12 cellular contexts compared by ENCODE assay signal in genomic region chr2:177331446-177331997, GRCh38.
A peak's percentile ranks its signal among the peaks of the same experiment; 100 is the strongest.
DNase-seq lines count a peak whose midpoint lies in the region; ATAC-seq and TF ChIP-seq lines count a peak whose summit lies in the region.
"Had no signal": no experiment of that assay in that cellular context is flagged by ENCODE, and none has a peak within 500 bp of the region (broad histone marks: within the 10 kb centered on the region; RNA-seq: fewer than 3 reads in every experiment).

No MANE protein-coding gene starts in this region.

- DNase-seq in HL-60 (ENCODE audit: low read depth in 1 of 2, low spot score in 1 of 2) (no peak), mesothelial cell of epicardium (ENCODE audit: low spot score in 2 of 2, unreplicated experiment in 2 of 2) (no peak), NCI-H226 (no peak), NCI-H1092 treated with DMSO at 0.1 percent for 48 hours (lab: John Stamatoyannopoulos, UW) (no peak), HFFc6 (no peak), NCI-H2107 treated with DMSO at 0.1 percent for 48 hours (lab: John Stamatoyannopoulos, UW; ENCODE audit: unreplicated experiment) (no peak)
- no peak for DNase-seq in stimulated activated naive B cell treated with anti-CD40 and anti-IgM and Interleukin-4, amounts not matched to agents 10 μg/mL and 1 μg/mL and 100 μg/mL, for 72 hours

- peak overlapping the region; percentile 1 to 83 (median 54) for H3K27ac Mint-ChIP-seq in brain
- peak overlapping the region; percentile 90 for H3K27ac Mint-ChIP-seq in mesothelial cell of epicardium
- peak overlapping the region; percentile 52 for H3K27ac Mint-ChIP-seq in stimulated activated naive B cell treated with anti-CD40 and anti-IgM and Interleukin-4, amounts not matched to agents 10 μg/mL and 1 μg/mL and 100 μg/mL, for 72 hours
- H3K27ac Mint-ChIP-seq in HFFc6, result no peak overlapping the region; the same call in 1 of the 2 replicates
- H3K27ac Mint-ChIP-seq: activated T-cell treated with anti-CD3 and anti-CD28 coated beads, Interleukin-2, amount 50 U/mL, for 72 hours; immature natural killer cell; stimulated activated naive CD8-positive, alpha-beta T cell treated with anti-CD3 and anti-CD28 coated beads, Interleukin-15, amount 100 ng/mL, for 72 hours had no signal

- no peak for ATAC-seq in stimulated activated naive B cell treated with anti-CD40 and anti-IgM and Interleukin-4, amounts not matched to agents 10 μg/mL and 1 μg/mL and 100 μg/mL, for 72 hours (replicated peaks)

- TF ChIP-seq CTCF in HL-60 (IDR thresholded peaks at IDR 0.05; ENCODE audit: insufficient read depth, low read length), result no peak
- TF ChIP-seq CTCF in brain (conservative IDR thresholded peaks at IDR 0.05), result no peak
- no peak for TF ChIP-seq CTCF in mesothelial cell of epicardium (IDR thresholded peaks at IDR 0.05; ENCODE audit: unreplicated experiment)
- no peak for TF ChIP-seq CTCF in HFFc6 (IDR thresholded peaks at IDR 0.05)

- H3K27ac ChIP-seq in HL-60 (replicated peaks), result peak overlapping the region; percentile 68

- H3K27me3 Mint-ChIP-seq in brain (no peaks in the 10 kb centered on the region), mesothelial cell of epicardium (ENCODE audit: low read depth) (no peaks in the 10 kb centered on the region), HFFc6 (ENCODE audit: insufficient read depth) (no peaks in the 10 kb centered on the region)
- H3K27me3 Mint-ChIP-seq in stimulated activated naive B cell treated with anti-CD40 and anti-IgM and Interleukin-4, amounts not matched to agents 10 μg/mL and 1 μg/mL and 100 μg/mL, for 72 hours, result no peaks in the 10 kb centered on the region
- H3K27me3 Mint-ChIP-seq: stimulated activated naive CD8-positive, alpha-beta T cell treated with anti-CD3 and anti-CD28 coated beads, Interleukin-15, amount 100 ng/mL, for 72 hours had no signal

- H3K27me3 ChIP-seq in HL-60 (ENCODE audit: insufficient read depth, poor library complexity, severe bottlenecking), result no peaks in the 10 kb centered on the region
- H3K27me3 ChIP-seq: adrenal gland had no signal

- peaks cover 20% of the 10 kb centered on the region for H3K4me1 Mint-ChIP-seq in brain
- peaks cover 40% of the 10 kb centered on the region for H3K4me1 Mint-ChIP-seq in mesothelial cell of epicardium
- peaks cover 7 to 8% of the 10 kb centered on the region in 2 donors for H3K4me1 Mint-ChIP-seq in stimulated activated naive B cell treated with anti-CD40 and anti-IgM and Interleukin-4, amounts not matched to agents 10 μg/mL and 1 μg/mL and 100 μg/mL, for 72 hours
- peaks cover 46% of the 10 kb centered on the region for H3K4me1 Mint-ChIP-seq in HFFc6 (ENCODE audit: low read depth)

- H3K4me3 ChIP-seq in HL-60 (replicated peaks; ENCODE audit: insufficient read depth, low read length), result no peak overlapping the region
- H3K4me3 ChIP-seq: adrenal gland had no signal

- peak overlapping the region; percentile 6 to 60 (median 46) for H3K4me3 Mint-ChIP-seq in brain
- H3K4me3 Mint-ChIP-seq in mesothelial cell of epicardium, result no peak overlapping the region
- no peak overlapping the region for H3K4me3 Mint-ChIP-seq in stimulated activated naive B cell treated with anti-CD40 and anti-IgM and Interleukin-4, amounts not matched to agents 10 μg/mL and 1 μg/mL and 100 μg/mL, for 72 hours
- H3K4me3 Mint-ChIP-seq in HFFc6, result no peak overlapping the region
- H3K4me3 Mint-ChIP-seq: activated T-cell treated with anti-CD3 and anti-CD28 coated beads, Interleukin-2, amount 50 U/mL, for 72 hours; stimulated activated naive CD8-positive, alpha-beta T cell treated with anti-CD3 and anti-CD28 coated beads, Interleukin-15, amount 100 ng/mL, for 72 hours had no signal

- H3K9me3 Mint-ChIP-seq in brain (no peaks in the 10 kb centered on the region), mesothelial cell of epicardium (no peaks in the 10 kb centered on the region), HFFc6 (no peaks in the 10 kb centered on the region)
- H3K9me3 Mint-ChIP-seq in stimulated activated naive B cell treated with anti-CD40 and anti-IgM and Interleukin-4, amounts not matched to agents 10 μg/mL and 1 μg/mL and 100 μg/mL, for 72 hours, result no peaks in the 10 kb centered on the region
- H3K9me3 Mint-ChIP-seq: activated T-cell treated with anti-CD3 and anti-CD28 coated beads, Interleukin-2, amount 50 U/mL, for 72 hours; immature natural killer cell; stimulated activated naive CD8-positive, alpha-beta T cell treated with anti-CD3 and anti-CD28 coated beads, Interleukin-15, amount 100 ng/mL, for 72 hours had no signal

- H3K36me3 Mint-ChIP-seq in brain, result no peaks in the 10 kb centered on the region
- no peaks in the 10 kb centered on the region for H3K36me3 Mint-ChIP-seq in mesothelial cell of epicardium
- no peaks in the 10 kb centered on the region for H3K36me3 Mint-ChIP-seq in stimulated activated naive B cell treated with anti-CD40 and anti-IgM and Interleukin-4, amounts not matched to agents 10 μg/mL and 1 μg/mL and 100 μg/mL, for 72 hours
- no peaks in the 10 kb centered on the region for H3K36me3 Mint-ChIP-seq in HFFc6 (ENCODE audit: low read depth)

Comparison
In these comparisons a context has a peak if more than half of its experiments do, and no peak if none do; other contexts are left out.
1. H3K4me3 Mint-ChIP-seq: peak in brain (5 of 5); none in mesothelial cell of epicardium (single experiment), stimulated activated naive B cell treated with anti-CD40 and anti-IgM and Interleukin-4, amounts not matched to agents 10 μg/mL and 1 μg/mL and 100 μg/mL, for 72 hours (0 of 2) and HFFc6 (single experiment).